20 cellular contexts compared by ENCODE assay signal in the genomic region with DNA sequence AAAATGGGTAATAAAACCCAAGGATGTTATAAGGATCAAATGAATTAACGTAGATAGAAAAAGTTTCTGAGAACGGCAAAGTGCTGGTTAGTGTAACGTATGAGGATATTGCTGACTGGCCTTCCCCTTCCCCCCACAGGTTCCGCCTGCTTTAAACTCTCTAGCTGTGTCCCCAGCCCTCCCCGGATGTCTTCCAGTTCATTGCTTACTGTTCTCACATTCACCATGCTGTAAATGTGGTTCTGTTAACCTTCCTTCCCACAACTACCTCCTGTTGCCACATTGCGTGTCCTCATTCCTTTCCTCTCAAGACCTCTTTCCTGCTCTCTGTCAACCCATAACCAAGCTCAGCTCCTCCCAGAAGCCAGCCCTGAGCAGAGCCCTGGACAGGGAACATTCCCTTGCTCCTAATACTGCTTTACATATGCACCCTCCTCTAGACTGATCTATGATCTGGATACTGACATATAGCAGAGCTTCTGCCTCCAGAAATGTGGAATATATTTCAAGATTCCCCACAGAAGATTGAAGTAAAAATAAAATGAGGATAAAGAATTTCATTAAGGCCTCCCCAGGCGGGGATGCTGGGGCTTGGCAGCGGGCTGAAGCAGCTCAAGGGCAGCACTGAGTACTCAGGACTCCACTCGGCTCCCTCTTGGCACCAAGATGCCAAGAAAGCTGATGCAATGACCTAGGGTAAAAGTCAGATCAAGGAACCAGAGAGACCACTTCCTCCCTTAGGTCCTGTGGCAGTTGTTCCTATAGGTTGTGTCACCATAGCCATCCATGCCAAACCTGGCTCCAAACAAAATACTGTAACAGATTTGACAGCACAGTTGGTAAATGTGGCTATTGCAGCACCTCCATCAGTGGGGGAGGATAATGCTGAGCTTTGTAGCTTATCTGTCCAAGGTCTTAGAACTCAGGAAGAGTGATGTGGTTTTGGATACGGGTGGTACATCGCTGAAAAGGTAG.
DNase-seq lines count a peak whose midpoint lies in the region; ATAC-seq and TF ChIP-seq lines count a peak whose summit lies in the region.
"Had no signal": no experiment of that assay in that cellular context is flagged by ENCODE, and none has a peak within 500 bp of the region (broad histone marks: within the 10 kb centered on the region; RNA-seq: fewer than 3 reads in every experiment).

No MANE protein-coding gene starts in this region.

- no peaks in the 10 kb centered on the region for H3K27me3 ChIP-seq in layer of hippocampus (ENCODE audit: control insufficient read depth, insufficient read depth, low read length)
- peaks cover 0 to 3% (median 0%) of the 10 kb centered on the region in 45 donors for H3K27me3 ChIP-seq in dorsolateral prefrontal cortex
- H3K27me3 ChIP-seq: SJSA1 had no signal

- no peak for TF ChIP-seq CTCF in dorsolateral prefrontal cortex (IDR thresholded peaks at IDR 0.05 in 54 of 56, conservative IDR thresholded peaks at IDR 0.05 in 2 of 56; ENCODE audit: low read depth in 1 of 56, partially characterized antibody in 56 of 56)

- H3K4me3 ChIP-seq in dorsolateral prefrontal cortex, result no peak overlapping the region
- H3K4me3 ChIP-seq: HAP-1, SJSA1 had no signal

- intact Hi-C loops in dorsolateral prefrontal cortex (cut with DNase I), result no loop called here

- peak; percentile 32 for ATAC-seq in HG02885 (IDR thresholded peaks at IDR 0.05; ENCODE audit: poor library complexity, unreplicated experiment)
- ATAC-seq: Right ventricle myocardium inferior had no signal

- DNase-seq in amniotic epithelial cell (ENCODE audit: low read depth) (peak; percentile 13), NCI-H2107 treated with DMSO at 0.1 percent for 48 hours (lab: John Stamatoyannopoulos, UW; ENCODE audit: unreplicated experiment) (no peak), DMS114 treated with DMSO at 0.1 percent for 48 hours (lab: John Stamatoyannopoulos, UW; ENCODE audit: unreplicated experiment) (no peak), NCI-H2171 (lab: John Stamatoyannopoulos, UW) (no peak), dorsolateral prefrontal cortex (no peak)
- DNase-seq: ACHN; Calu3; CD8-positive, alpha-beta memory T cell; GDM1; KG1; NCI-H1105 treated with DMSO at 0.1 percent for 48 hours; NCI-H1694; NCI-H2081; NCI-H526 had no signal

- peak overlapping the region; percentile 39 for H3K27ac ChIP-seq in layer of hippocampus (ENCODE audit: low read depth, low read length)
- no peak overlapping the region for H3K27ac ChIP-seq in dorsolateral prefrontal cortex
- H3K27ac ChIP-seq: C4-2B, SJSA1 had no signal
